ENCODE assay signal across 8 cellular contexts in genomic region chr3:179147571-179148445, GRCh38. TPM values are rescaled to one million over a fixed set of nuclear protein-coding genes. Genes with fewer than 3 reads are reported as not detected.
DNase-seq lines count a peak whose midpoint lies in the region; FAIRE-seq and TF ChIP-seq lines count a peak whose summit lies in the region.

Gene PIK3CA, plus strand, starts transcription at chr3:179148357. Its CDS starts 50,469 bp downstream, at chr3:179198826.

- H3K56ac ChIP-seq in H1 (replicated peaks; ENCODE audit: insufficient read length, low read depth, low read length), result peak within 1 kb of the TSS; percentile 40

- no peak for TF ChIP-seq CTCF in GM20000 (IDR thresholded peaks at IDR 0.05; ENCODE audit: extremely low read depth, missing control alignments)
- no peak for TF ChIP-seq CTCF in H1 (IDR thresholded peaks at IDR 0.05; ENCODE audit: control extremely low read depth in 1 of 3, insufficient read depth in 1 of 3, low read depth in 1 of 3, low read length in 3 of 3)

- H3K27me3 ChIP-seq in H1 (replicated peaks in 1 of 4; ENCODE audit: control insufficient read depth in 3 of 4, extremely low read depth in 1 of 4, insufficient read depth in 3 of 4, low read length in 3 of 4), result no peaks in the 10 kb centered on the region
- no peaks in the 10 kb centered on the region for H3K27me3 ChIP-seq in mesenchymal stem cell (ENCODE audit: control insufficient read depth in 1 of 2, insufficient read depth in 1 of 2, low read length in 2 of 2)

- H3K36me3 ChIP-seq in H1 (ENCODE audit: control insufficient read depth in 2 of 4, insufficient read depth in 4 of 4, low read length in 3 of 4), result no peaks in the 10 kb centered on the region
- no peaks in the 10 kb centered on the region for H3K36me3 ChIP-seq in mesenchymal stem cell (ENCODE audit: control insufficient read depth in 1 of 2, insufficient read depth in 2 of 2, low read depth in 1 of 2, low read length in 2 of 2)

- H3K9ac ChIP-seq in H1 (replicated peaks in 1 of 4; ENCODE audit: extremely low read depth in 1 of 4, low read depth in 3 of 4, low read length in 3 of 4) (peak within 1 kb of the TSS; percentile 76 to 85 (median 81)), mesenchymal stem cell (ENCODE audit: low read length) (peak within 1 kb of the TSS; percentile 87)

- H3K27ac ChIP-seq in H1 (ENCODE audit: low read depth, low read length) (peak within 1 kb of the TSS; percentile 74; the same call in 1 of the 2 replicates), mesenchymal stem cell (ENCODE audit: low read length, poor library complexity, severe bottlenecking) (peak within 1 kb of the TSS; percentile 89)

- H3K79me2 ChIP-seq in H1 (ENCODE audit: control insufficient read depth in 1 of 2, insufficient read depth in 2 of 2, low read length in 2 of 2), result peaks cover 3 to 38% of the 10 kb centered on the region in 2 experiments

- H2BK5ac ChIP-seq in H1 (ENCODE audit: low read depth, low read length), result peak within 1 kb of the TSS; percentile 82; the same call in 1 of the 2 replicates
- peak within 1 kb of the TSS; percentile 21 for H2BK5ac ChIP-seq in mesenchymal stem cell (ENCODE audit: low read depth, low read length, poor library complexity, severe bottlenecking)

- H2AK5ac ChIP-seq in H1 (ENCODE audit: low read depth, low read length) (no peak within 1 kb of the TSS), mesenchymal stem cell (ENCODE audit: low read length, severe bottlenecking) (no peak within 1 kb of the TSS)

- no peak within 1 kb of the TSS for H2BK20ac ChIP-seq in H1 (ENCODE audit: low read length)

- H4K5ac ChIP-seq in H1 (ENCODE audit: insufficient read length, low read depth, low read length), result peak within 1 kb of the TSS; percentile 62

- no peaks in the 10 kb centered on the region for H3K9me3 ChIP-seq in H1 (ENCODE audit: insufficient read depth in 2 of 2, low read depth in 1 of 2, low read length in 1 of 2)
- H3K9me3 ChIP-seq in mesenchymal stem cell (ENCODE audit: control insufficient read depth, low read length), result no peaks in the 10 kb centered on the region

- peaks cover 5% of the 10 kb centered on the region for H3K23me2 ChIP-seq in H1 (ENCODE audit: low read depth, low read length)

- TF ChIP-seq EP300 in H1 (IDR thresholded peaks at IDR 0.05; ENCODE audit: borderline replicate concordance in 1 of 2, low read depth in 2 of 2, low read length in 2 of 2), result no peak

- H3K4me1 ChIP-seq in H1 (replicated peaks in 1 of 4; ENCODE audit: control insufficient read depth in 3 of 4, insufficient read depth in 4 of 4, low read length in 3 of 4), result no peaks in the 10 kb centered on the region
- peaks cover 3% of the 10 kb centered on the region for H3K4me1 ChIP-seq in mesenchymal stem cell (ENCODE audit: control insufficient read depth, insufficient read depth, low read depth, low read length)

- H3K14ac ChIP-seq in H1 (ENCODE audit: insufficient read length) (no peak within 1 kb of the TSS), mesenchymal stem cell (ENCODE audit: low read length in 2 of 2) (peak within 1 kb of the TSS; percentile 93 to 100)

- H2BK12ac ChIP-seq in H1 (ENCODE audit: low read depth, low read length), result no peak within 1 kb of the TSS
- H2BK12ac ChIP-seq in mesenchymal stem cell (ENCODE audit: low read length in 2 of 2), result peak within 1 kb of the TSS; percentile 50 to 72

- POLR2A ChIA-PET in activated CD8-positive, alpha-beta memory T cell treated with anti-CD3 and anti-CD28 coated beads for 36 hours (lab: Charles Lee), result interaction anchor here (0.6 to 2.7 kb wide), 10 partner anchors 34 to 497 kb away, joined by 3 to 11 read pairs (median 4); partner anchors contain the start of genes ACTL6A and ZMAT3
- POLR2A ChIA-PET in H1 (lab: Charles Lee; ENCODE audit: partially characterized antibody), result interaction anchor here (1.2 to 1.9 kb wide), 3 partner anchors 11 to 72 kb away, joined by 3 to 9 read pairs (median 4); no protein-coding TSS in a partner anchor

- peak within 1 kb of the TSS; percentile 77 for H3K4me2 ChIP-seq in H1 (ENCODE audit: insufficient read depth in 1 of 2, low read depth in 2 of 2, low read length in 2 of 2)
- peak within 1 kb of the TSS; percentile 87 for H3K4me2 ChIP-seq in mesenchymal stem cell (ENCODE audit: low read length, poor library complexity, severe bottlenecking)

- H2AFZ ChIP-seq in H1 (ENCODE audit: low read length) (peak within 1 kb of the TSS; percentile 99), mesenchymal stem cell (ENCODE audit: low read depth, low read length) (peak within 1 kb of the TSS; percentile 92)

- TF ChIP-seq RAD21 in H1 (IDR thresholded peaks at IDR 0.05 in 1 of 2, conservative IDR thresholded peaks at IDR 0.05 in 1 of 2; ENCODE audit: low read depth in 2 of 2, low read length in 2 of 2), result no peak

- H2BK15ac ChIP-seq in H1 (ENCODE audit: low read length), result no peak within 1 kb of the TSS
- H2BK15ac ChIP-seq in mesenchymal stem cell (ENCODE audit: low read depth, poor library complexity, severe bottlenecking), result peak within 1 kb of the TSS; percentile 44

- H3K4me3 ChIP-seq in H1 (ENCODE audit: extremely low read depth in 1 of 4, insufficient read depth in 2 of 4, low read depth in 3 of 4, low read length in 4 of 4), result peak within 1 kb of the TSS; percentile 89 to 94 (median 92)
- H3K4me3 ChIP-seq in mesenchymal stem cell (ENCODE audit: insufficient read depth in 1 of 2, low read depth in 1 of 2, low read length in 2 of 2), result peak within 1 kb of the TSS; percentile 86 to 97

- H3K4ac ChIP-seq in H1 (replicated peaks; ENCODE audit: insufficient read length, low read depth, low read length) (no peak within 1 kb of the TSS), mesenchymal stem cell (ENCODE audit: low read depth in 1 of 2, low read length in 2 of 2) (peak within 1 kb of the TSS; percentile 80 to 98)

- H4K91ac ChIP-seq in H1 (replicated peaks; ENCODE audit: insufficient read length, low read length), result peak within 1 kb of the TSS; percentile 72
- peak within 1 kb of the TSS; percentile 84 for H4K91ac ChIP-seq in mesenchymal stem cell (ENCODE audit: low read length)

- H2BK120ac ChIP-seq in H1 (replicated peaks; ENCODE audit: low read depth, low read length) (no peak within 1 kb of the TSS), mesenchymal stem cell (ENCODE audit: low read depth, low read length) (peak within 1 kb of the TSS; percentile 64)

- H3K23ac ChIP-seq in H1 (ENCODE audit: insufficient read length) (no peak within 1 kb of the TSS), mesenchymal stem cell (ENCODE audit: low read length in 2 of 2) (peak within 1 kb of the TSS in 1 of 2 experiments; percentile 97)

- 2% methylated on average over 26 of the region's 53 CpGs; no CpG with 5 or more reads in 1 of the 2 experiments for WGBS in H1 (ENCODE audit: extremely low coverage in 1 of 2, insufficient coverage in 1 of 2, insufficient read length in 1 of 2, insufficient replicate concordance in 2 of 2, low coverage in 1 of 2, low lambda C conversion rate in 2 of 2, missing lambda C conversion rate in 1 of 2), 2 experiments
- under 1% methylated on average over 43 of the region's 53 CpGs for WGBS in mesenchymal stem cell

- H4K8ac ChIP-seq in H1 (ENCODE audit: extremely low read depth, insufficient read depth, low read length) (peak within 1 kb of the TSS; percentile 91; the same call in 1 of the 2 replicates), mesenchymal stem cell (ENCODE audit: low read length) (peak within 1 kb of the TSS; percentile 70)

- H4K20me1 ChIP-seq in H1 (replicated peaks in 1 of 2; ENCODE audit: control insufficient read depth in 1 of 2, insufficient read depth in 2 of 2, low read length in 2 of 2), result no peaks in the 10 kb centered on the region

- peak; percentile 92 for DNase-seq in CMK (ENCODE audit: low read depth)
- peak; percentile 92 for DNase-seq in GM20000 (ENCODE audit: low spot score)
- DNase-seq in HT-29 (ENCODE audit: low spot score), result peak; percentile 95
- DNase-seq in NOMO-1 (lab: John Stamatoyannopoulos, UW; ENCODE audit: unreplicated experiment in 2 of 2), result peak; percentile 99 to 100
- peak; percentile 78 to 87 for DNase-seq in H1 (ENCODE audit: low read depth in 1 of 2, low spot score in 2 of 2)
- DNase-seq in mesenchymal stem cell, result peak; percentile 100
- peak; percentile 84 for DNase-seq in stimulated activated CD8-positive, alpha-beta memory T cell treated with anti-CD3 and anti-CD28 coated beads, Interleukin-12 subunit alpha, Interleukin-12 subunit beta, amount 100 ng/mL, for 4 hours (ENCODE audit: low read depth)

- H3K18ac ChIP-seq in H1 (ENCODE audit: extremely low read depth, low read length) (no peak within 1 kb of the TSS; the same call in 1 of the 2 replicates), mesenchymal stem cell (ENCODE audit: low read depth in 1 of 2, low read length in 2 of 2) (peak within 1 kb of the TSS; percentile 91 to 95)

- CTCF ChIA-PET in activated CD8-positive, alpha-beta memory T cell treated with anti-CD3 and anti-CD28 coated beads for 36 hours (lab: Charles Lee), result interaction anchor here (1.0 to 1.9 kb wide), 3 partner anchors 36 to 175 kb away, joined by 3 to 5 read pairs (median 5); partner anchors contain the start of gene ZNF639
- CTCF ChIA-PET in H1 (lab: Charles Lee; ENCODE audit: partially characterized antibody), result interaction anchor here (0.7 to 5.2 kb wide), 10 partner anchors 11 to 172 kb away, joined by 3 to 30 read pairs (median 3); no protein-coding TSS in a partner anchor

- TF ChIP-seq POLR2A in H1 (IDR thresholded peaks at IDR 0.05; ENCODE audit: control extremely low read depth in 1 of 2, low read depth in 2 of 2, low read length in 2 of 2), result peak in 1 of 2 experiments; percentile 64; a peak in 1 of 3 replicates

- FAIRE-seq in H1 (lab: Jason Lieb, UNC), result peak; percentile 74

- peaks cover 3% of the 10 kb centered on the region for H3K79me1 ChIP-seq in H1 (ENCODE audit: low read depth, low read length)
- H3K79me1 ChIP-seq in mesenchymal stem cell (replicated peaks; ENCODE audit: low read length, poor library complexity, severe bottlenecking), result peaks cover 2% of the 10 kb centered on the region

TF ChIP-seq in H1, 55 proteins besides CTCF, POLR2A, EP300 and RAD21 (continues in another document):
- TF ChIP-seq NANOG (IDR thresholded peaks at IDR 0.05; ENCODE audit: insufficient read depth, low read depth, low read length, poor library complexity, severe bottlenecking) (no peak), EGR1 (IDR thresholded peaks at IDR 0.05; ENCODE audit: borderline replicate concordance, low read depth, low read length) (peak; percentile 73; the same call in 1 of the 2 replicates)

RNA-seq across cellular contexts. Expression of gene PIK3CA, which starts in this region (rescaled TPM):
- 5.0 and 7.4 TPM in 2 replicates for total RNA-seq in HT-29 (2014; rRNA removed; shearing (Covaris generic))
- total RNA-seq in activated CD8-positive, alpha-beta memory T cell treated with anti-CD3 and anti-CD28 coated beads for 36 hours, result 10 to 100 TPM; 16.6 to 17.7 TPM
- total RNA-seq in H1 (2021; fragmentation: NEBNext Ultra II Directional; extraction: Animal tissue kit (Norgen Biotek cat#: 25700)), result 11.3 and 14.1 TPM in 2 replicates
- polyA plus RNA-seq in H1 (2011; rRNA removed), result 1.6 and 4.8 TPM in 2 replicates
- 2.1 TPM for polyA plus RNA-seq in H1 (2011; cell fraction: cytosol; rRNA removed)
- 1.2 TPM for polyA plus RNA-seq in H1 (2011; cell fraction: nucleus; rRNA removed)
- polyA plus RNA-seq in H1 (2012, experiment 1 of 2), result 3.1 to 9.4 TPM (median 4.4 TPM) in 4 replicates
- polyA plus RNA-seq in H1 (2012, experiment 2 of 2), result 0.16 TPM
- polyA plus RNA-seq in H1 (2013, experiment 1 of 2), result 3.7 TPM
- 3.9 TPM for polyA plus RNA-seq in H1 (2013, experiment 2 of 2)
- polyA minus RNA-seq in H1 (2011; rRNA and poly(A)+ RNA removed), result 7.8 and 12.4 TPM in 2 replicates
- polyA minus RNA-seq in H1 (2011; cell fraction: cytosol; rRNA and poly(A)+ RNA removed), result 6.5 TPM
- 15.5 TPM for polyA minus RNA-seq in H1 (2011; cell fraction: nucleus; rRNA and poly(A)+ RNA removed)
- 12.6 TPM for polyA plus RNA-seq in mesenchymal stem cell (2013, experiment 1 of 2)
- polyA plus RNA-seq in mesenchymal stem cell (2013, experiment 2 of 2), result 14.7 TPM

Comparison
In these comparisons a context has a peak if more than half of its experiments do, and no peak if none do; other contexts are left out.
1. Peak in every context shown above with its lines: DNase-seq, H3K4me3 ChIP-seq and H3K27ac ChIP-seq.